Comparison of ENCODE assay signal across 11 cellular contexts in genomic region chr6:21808045-21808470, GRCh38.
DNase-seq lines count a peak whose midpoint lies in the region; ATAC-seq, FAIRE-seq and TF ChIP-seq lines count a peak whose summit lies in the region.
"Had no signal": no experiment of that assay in that cellular context is flagged by ENCODE, and none has a peak within 500 bp of the region (broad histone marks: within the 10 kb centered on the region; RNA-seq: fewer than 3 reads in every experiment).

No MANE protein-coding gene starts in this region.

- TF ChIP-seq POLR2A in H1 (IDR thresholded peaks at IDR 0.05; ENCODE audit: control extremely low read depth in 1 of 2, low read depth in 2 of 2, low read length in 2 of 2), result no peak

- no peaks in the 10 kb centered on the region for H4K20me1 ChIP-seq in H1 (replicated peaks in 1 of 2; ENCODE audit: control insufficient read depth in 1 of 2, insufficient read depth in 2 of 2, low read length in 2 of 2)

- H3K4me2 ChIP-seq in H1 (ENCODE audit: insufficient read depth in 1 of 2, low read depth in 2 of 2, low read length in 2 of 2), result 0 out of 4 replicates have a peak overlapping the region, but pooled peaks of 1 of the 2 experiments have one; percentile 16

- H2BK5ac ChIP-seq in H1 (ENCODE audit: low read depth, low read length), result peak overlapping the region; percentile 12; the same call in 1 of the 2 replicates

- no peak overlapping the region for H4K5ac ChIP-seq in H1 (ENCODE audit: insufficient read length, low read depth, low read length)

- POLR2A ChIA-PET in H1 (lab: Charles Lee; ENCODE audit: partially characterized antibody), result interaction anchor here (0.8 to 1.1 kb wide), 3 partner anchors 16 to 215 kb away, joined by 3 to 5 read pairs (median 3); partner anchors contain the start of gene SOX4

- TF ChIP-seq EP300 in H1 (IDR thresholded peaks at IDR 0.05; ENCODE audit: borderline replicate concordance in 1 of 2, low read depth in 2 of 2, low read length in 2 of 2), result no peak

- no peak overlapping the region for H4K91ac ChIP-seq in H1 (replicated peaks; ENCODE audit: insufficient read length, low read length)

- DNase-seq in LHCN-M2 (ENCODE audit: low read depth) (peak; percentile 68), H1 (ENCODE audit: low read depth in 1 of 2, low spot score in 2 of 2) (peak in 1 of 2 experiments; percentile 39), small intestine (no peak), SW 1271 (lab: John Stamatoyannopoulos, UW) (no peak)
- DNase-seq: activated naive CD8-positive, alpha-beta T cell treated with anti-CD3 and anti-CD28 coated beads for 36 hours; C1 segment of cervical spinal cord had no signal

- H3K4me3 ChIP-seq in ACC112 (ENCODE audit: low read depth, low read length) (no peak overlapping the region), H1 (ENCODE audit: extremely low read depth in 1 of 4, insufficient read depth in 2 of 4, low read depth in 3 of 4, low read length in 4 of 4) (no peak overlapping the region), mesodermal cell (ENCODE audit: extremely low read depth, insufficient read depth, low read length, poor library complexity, severe bottlenecking) (no peak overlapping the region), small intestine (ENCODE audit: low read depth in 1 of 2, low read length in 2 of 2) (no peak overlapping the region)

- CTCF ChIA-PET in H1 (lab: Charles Lee; ENCODE audit: partially characterized antibody), result interaction anchor here (1.1 kb wide), 3 partner anchors 9 to 21 kb away, joined by 3 to 6 read pairs (median 3); no protein-coding TSS in a partner anchor

- H3K27ac ChIP-seq in ACC112 (ENCODE audit: low read depth, low read length) (no peak overlapping the region), H1 (ENCODE audit: low read depth, low read length) (no peak overlapping the region), mesodermal cell (ENCODE audit: low read depth, low read length, severe bottlenecking) (peak overlapping the region; percentile 50), small intestine (ENCODE audit: low read depth in 1 of 2, low read length in 1 of 2) (peak overlapping the region in 1 of 2 donors; percentile 26)

- H3K79me2 ChIP-seq in ACC112 (ENCODE audit: control insufficient read depth, insufficient read depth, low read length, unreplicated experiment), result no peaks in the 10 kb centered on the region
- peaks cover 0 to 54% of the 10 kb centered on the region in 2 experiments; a peak in 2 of 4 replicates for H3K79me2 ChIP-seq in H1 (ENCODE audit: control insufficient read depth in 1 of 2, insufficient read depth in 2 of 2, low read length in 2 of 2)

- FAIRE-seq in H1 (lab: Jason Lieb, UNC), result no peak
- FAIRE-seq in small intestine (lab: Jason Lieb, UNC), result no peak
- FAIRE-seq: GM19239 had no signal

- no peak overlapping the region for H3K56ac ChIP-seq in H1 (replicated peaks; ENCODE audit: insufficient read length, low read depth, low read length)

- H2BK12ac ChIP-seq in H1 (ENCODE audit: low read depth, low read length), result no peak overlapping the region

- H4K8ac ChIP-seq in H1 (ENCODE audit: extremely low read depth, insufficient read depth, low read length), result no peak overlapping the region

- TF ChIP-seq CTCF in H1 (IDR thresholded peaks at IDR 0.05; ENCODE audit: control extremely low read depth in 1 of 3, insufficient read depth in 1 of 3, low read depth in 1 of 3, low read length in 3 of 3), result no peak

- no peak overlapping the region for H3K23ac ChIP-seq in H1 (ENCODE audit: insufficient read length)

- H2BK15ac ChIP-seq in H1 (ENCODE audit: low read length), result no peak overlapping the region

- H3K36me3 ChIP-seq in ACC112 (ENCODE audit: insufficient read depth, low read length), result no peaks in the 10 kb centered on the region
- H3K36me3 ChIP-seq in H1 (ENCODE audit: control insufficient read depth in 2 of 4, insufficient read depth in 4 of 4, low read length in 3 of 4), result peaks cover 0 to 7% (median 3%) of the 10 kb centered on the region in 4 experiments; a peak in 3 of 8 replicates
- H3K36me3 ChIP-seq in mesodermal cell (ENCODE audit: control insufficient read depth, insufficient read depth, low read length), result no peaks in the 10 kb centered on the region
- no peaks in the 10 kb centered on the region for H3K36me3 ChIP-seq in small intestine (ENCODE audit: control insufficient read depth in 2 of 2, insufficient read depth in 2 of 2, low read length in 2 of 2)

- H2BK20ac ChIP-seq in H1 (ENCODE audit: low read length), result no peak overlapping the region

- H3K18ac ChIP-seq in H1 (ENCODE audit: extremely low read depth, low read length), result no peak overlapping the region

- H3K79me1 ChIP-seq in H1 (ENCODE audit: low read depth, low read length), result peaks cover 2% of the 10 kb centered on the region; the same call in 1 of the 2 replicates

- TF ChIP-seq RAD21 in H1 (IDR thresholded peaks at IDR 0.05 in 1 of 2, conservative IDR thresholded peaks at IDR 0.05 in 1 of 2; ENCODE audit: low read depth in 2 of 2, low read length in 2 of 2), result no peak

- H3K9me3 ChIP-seq in H1 (ENCODE audit: insufficient read depth in 2 of 2, low read depth in 1 of 2, low read length in 1 of 2) (no peaks in the 10 kb centered on the region), mesodermal cell (ENCODE audit: control insufficient read depth, low read length) (no peaks in the 10 kb centered on the region), small intestine (ENCODE audit: control insufficient read depth, low read depth) (no peaks in the 10 kb centered on the region)

- H3K4me1 ChIP-seq in ACC112 (ENCODE audit: control insufficient read depth, insufficient read depth, low read length, unreplicated experiment) (peaks cover 20% of the 10 kb centered on the region), H1 (replicated peaks in 1 of 4; ENCODE audit: control insufficient read depth in 3 of 4, insufficient read depth in 4 of 4, low read length in 3 of 4) (peaks cover 1 to 12% (median 4%) of the 10 kb centered on the region in 4 experiments; a peak in 3 of 7 replicates), mesodermal cell (ENCODE audit: control insufficient read depth, insufficient read depth, low read length, poor library complexity, severe bottlenecking) (peaks cover 22% of the 10 kb centered on the region), small intestine (ENCODE audit: control insufficient read depth in 2 of 2, insufficient read depth in 1 of 2, low read depth in 1 of 2, low read length in 1 of 2) (no peaks in the 10 kb centered on the region)

- H2BK120ac ChIP-seq in H1 (replicated peaks; ENCODE audit: low read depth, low read length), result no peak overlapping the region

- no peak for ATAC-seq in GM19023 (IDR thresholded peaks at IDR 0.05; ENCODE audit: unreplicated experiment)
- no peak for ATAC-seq in GM19455 (IDR thresholded peaks at IDR 0.05; ENCODE audit: unreplicated experiment)

- H3K14ac ChIP-seq in H1 (ENCODE audit: insufficient read length), result no peak overlapping the region

- WGBS in H1 (ENCODE audit: extremely low coverage in 1 of 2, insufficient coverage in 1 of 2, insufficient read length in 1 of 2, insufficient replicate concordance in 2 of 2, low coverage in 1 of 2, low lambda C conversion rate in 2 of 2, missing lambda C conversion rate in 1 of 2), 2 experiments, result 94% methylated on average over 5 of the region's 7 CpGs; no CpG with 5 or more reads in 1 of the 2 experiments
- 44 to 63% methylated on average over 5 of the region's 7 CpGs for WGBS in mesodermal cell (ENCODE audit: insufficient coverage in 2 of 2), 2 experiments
- WGBS in small intestine, 3 donors, result 28 to 57% (median 37%) methylated on average over 7 of the region's 7 CpGs

- no peaks in the 10 kb centered on the region for H3K27me3 ChIP-seq in ACC112 (ENCODE audit: insufficient read depth, low read length)
- H3K27me3 ChIP-seq in H1 (replicated peaks in 1 of 4; ENCODE audit: control insufficient read depth in 3 of 4, extremely low read depth in 1 of 4, insufficient read depth in 3 of 4, low read length in 3 of 4), result no peaks in the 10 kb centered on the region
- no peaks in the 10 kb centered on the region for H3K27me3 ChIP-seq in small intestine (ENCODE audit: control insufficient read depth in 2 of 2, insufficient read depth in 2 of 2, low read length in 2 of 2)

- H3K23me2 ChIP-seq in H1 (ENCODE audit: low read depth, low read length), result no peaks in the 10 kb centered on the region

- no peak overlapping the region for H3K9ac ChIP-seq in H1 (replicated peaks in 1 of 4; ENCODE audit: extremely low read depth in 1 of 4, low read depth in 3 of 4, low read length in 3 of 4)

- H3K4ac ChIP-seq in H1 (replicated peaks; ENCODE audit: insufficient read length, low read depth, low read length), result no peak overlapping the region

- H2AFZ ChIP-seq in ACC112 (ENCODE audit: low read length, unreplicated experiment) (peak overlapping the region; percentile 74), H1 (ENCODE audit: low read length) (no peak overlapping the region)

- no peak overlapping the region for H2AK5ac ChIP-seq in H1 (ENCODE audit: low read depth, low read length)

TF ChIP-seq in H1, 55 proteins besides CTCF, POLR2A, EP300 and RAD21:
- TF ChIP-seq KDM1A (IDR thresholded peaks at IDR 0.05; ENCODE audit: borderline replicate concordance, low read length) (no peak), PHF8 (conservative IDR thresholded peaks at IDR 0.05; ENCODE audit: low read depth, low read length) (no peak), TCF12 (IDR thresholded peaks at IDR 0.05; ENCODE audit: low read depth, low read length) (no peak), CBX5 (IDR thresholded peaks at IDR 0.05; ENCODE audit: low read depth, low read length) (no peak), CTBP2 (IDR thresholded peaks at IDR 0.05; ENCODE audit: borderline replicate concordance, insufficient read depth, insufficient read length, low read length) (no peak), RXRA (IDR thresholded peaks at IDR 0.05; ENCODE audit: insufficient read depth, low read depth, low read length) (no peak), JUND (IDR thresholded peaks at IDR 0.05; ENCODE audit: low read length) (no peak)
